In genomic region chr4:169342906-169343560, GRCh38 we compare ENCODE assay signal across 31 cellular contexts.
A peak's percentile ranks its signal among the peaks of the same experiment; 100 is the strongest.
DNase-seq lines count a peak whose midpoint lies in the region; ATAC-seq, FAIRE-seq and TF ChIP-seq lines count a peak whose summit lies in the region.
"Had no signal": no experiment of that assay in that cellular context is flagged by ENCODE, and none has a peak within 500 bp of the region (broad histone marks: within the 10 kb centered on the region; RNA-seq: fewer than 3 reads in every experiment).

No MANE protein-coding gene starts in this region.

- DNase-seq in EL, result peak; percentile 36
- DNase-seq in M059J (ENCODE audit: low read depth), result peak; percentile 84
- no peak for DNase-seq in endothelial cell of umbilical vein (ENCODE audit: low read depth, low spot score)
- peak; percentile 24 for DNase-seq in left kidney (ENCODE audit: low read depth, low spot score)
- DNase-seq in caudate nucleus (lab: John Stamatoyannopoulos, UW), result no peak
- no peak for DNase-seq in effector memory CD8-positive, alpha-beta T cell
- DNase-seq: activated CD4-positive, alpha-beta T cell treated with anti-CD3 and anti-CD28 coated beads, Interleukin-2, amount 10 ng/mL, durations not matched to agents 7 days and 5 days; activated CD8-positive, alpha-beta memory T cell treated with anti-CD3 and anti-CD28 coated beads, Interleukin-2, amount 10 ng/mL, durations not matched to agents 7 days and 5 days; activated naive CD4-positive, alpha-beta T cell treated with anti-CD3 and anti-CD28 coated beads for 36 hours; activated T-cell treated with anti-CD3 and anti-CD28 coated beads, Interleukin-2, amount 50 U/mL, for 72 hours; amygdala; CD4-positive, alpha-beta memory T cell; cerebellar nuclear complex; DMS 273 treated with DMSO at 0.1 percent for 48 hours; dorsolateral prefrontal cortex; foreskin melanocyte; H7; hippocampal formation; MG63; NCI-H1417; NCI-H2081 treated with DMSO at 0.1 percent for 48 hours; right lobe of liver; thyroid gland; WERI-Rb-1 had no signal

- no peaks in the 10 kb centered on the region for H3K27me3 ChIP-seq in endothelial cell of umbilical vein (ENCODE audit: control insufficient read depth in 2 of 2, insufficient read depth in 2 of 2, low read length in 2 of 2)
- H3K27me3 ChIP-seq: dorsolateral prefrontal cortex, MG63, right lobe of liver, thyroid gland had no signal

- no peaks in the 10 kb centered on the region for H3K79me2 ChIP-seq in endothelial cell of umbilical vein (ENCODE audit: control insufficient read depth, insufficient read depth, low read length)

- no peaks in the 10 kb centered on the region for H3K36me3 ChIP-seq in endothelial cell of umbilical vein (ENCODE audit: control insufficient read depth in 2 of 2, extremely low read depth in 1 of 2, insufficient read depth in 2 of 2, low read length in 2 of 2)
- H3K36me3 ChIP-seq: MG63, right lobe of liver, thyroid gland, WERI-Rb-1 had no signal

- no peaks in the 10 kb centered on the region for H3K9me3 ChIP-seq in endothelial cell of umbilical vein (replicated peaks; ENCODE audit: control insufficient read depth, insufficient read depth, low read length)
- H3K9me3 ChIP-seq: MG63, right lobe of liver, thyroid gland had no signal

- H3K27ac ChIP-seq in endothelial cell of umbilical vein (ENCODE audit: insufficient read depth, low read depth, low read length) (no peak overlapping the region), caudate nucleus (ENCODE audit: low read depth, low read length) (no peak overlapping the region)
- H3K27ac ChIP-seq: right lobe of liver, thyroid gland, WERI-Rb-1 had no signal

- no peaks in the 10 kb centered on the region for H3K9me3 Mint-ChIP-seq in effector memory CD8-positive, alpha-beta T cell
- H3K9me3 Mint-ChIP-seq: activated CD4-positive, alpha-beta T cell treated with anti-CD3 and anti-CD28 coated beads, Interleukin-2, amount 10 ng/mL, durations not matched to agents 7 days and 5 days; activated naive CD4-positive, alpha-beta T cell treated with anti-CD3 and anti-CD28 coated beads for 36 hours; activated T-cell treated with anti-CD3 and anti-CD28 coated beads, Interleukin-2, amount 50 U/mL, for 72 hours; stimulated activated naive CD8-positive, alpha-beta T cell treated with anti-CD3 and anti-CD28 coated beads, Interleukin-15, Interleukin-2, amounts not matched to agents 100 ng/mL and 50 ng/mL, for 24 hours; T-helper 2 cell treated with Interferon-gamma antibody and Interleukin-4, amounts not matched to agents 5 μg/mL and 100 μg/mL, for 36 hours had no signal

- CTCF ChIA-PET in endothelial cell of umbilical vein (lab: Charles Lee), result no interaction called here

- H3K36me3 Mint-ChIP-seq in effector memory CD8-positive, alpha-beta T cell (ENCODE audit: insufficient read depth), result no peaks in the 10 kb centered on the region
- H3K36me3 Mint-ChIP-seq: activated CD8-positive, alpha-beta memory T cell treated with anti-CD3 and anti-CD28 coated beads, Interleukin-2, amount 10 ng/mL, durations not matched to agents 7 days and 5 days; CD4-positive, alpha-beta memory T cell had no signal

- no peak overlapping the region for H3K4me2 ChIP-seq in endothelial cell of umbilical vein (ENCODE audit: insufficient read depth, low read length)

- no peak for TF ChIP-seq CTCF in endothelial cell of umbilical vein (IDR thresholded peaks at IDR 0.05; ENCODE audit: extremely low read depth in 1 of 2, insufficient read depth in 1 of 2, low read depth in 1 of 2, low read length in 2 of 2)

- H3K9ac ChIP-seq in endothelial cell of umbilical vein (replicated peaks; ENCODE audit: extremely low read depth, insufficient read depth, low read length), result no peak overlapping the region

- H3K9me1 ChIP-seq in endothelial cell of umbilical vein (replicated peaks; ENCODE audit: control insufficient read depth, extremely low read depth, insufficient read depth, low read length), result no peaks in the 10 kb centered on the region

- intact Hi-C loops in endothelial cell of umbilical vein (cut with micrococcal nuclease), result no loop called here

- TF ChIP-seq POLR2A in endothelial cell of umbilical vein (IDR thresholded peaks at IDR 0.05; ENCODE audit: low read depth, low read length), result no peak

- H3K4me3 ChIP-seq in endothelial cell of umbilical vein (replicated peaks in 1 of 3; ENCODE audit: insufficient read depth in 1 of 3, low read depth in 1 of 3, low read length in 3 of 3), result no peak overlapping the region
- H3K4me3 ChIP-seq: dorsolateral prefrontal cortex, lung, MG63, right lobe of liver, thyroid gland had no signal

- H3K4me1 ChIP-seq in endothelial cell of umbilical vein (ENCODE audit: control insufficient read depth, extremely low read depth, insufficient read depth, low read length), result no peaks in the 10 kb centered on the region
- H3K4me1 ChIP-seq: right lobe of liver, thyroid gland had no signal

- dilution Hi-C loops in endothelial cell of umbilical vein (cut with MboI; ENCODE audit: extremely low pct_ligation_motif_present, low sequenced_read_pairs), result no loop called here

- no peak overlapping the region for H3K27ac Mint-ChIP-seq in effector memory CD8-positive, alpha-beta T cell
- H3K27ac Mint-ChIP-seq: activated CD4-positive, alpha-beta T cell treated with anti-CD3 and anti-CD28 coated beads, Interleukin-2, amount 10 ng/mL, durations not matched to agents 7 days and 5 days; activated CD8-positive, alpha-beta memory T cell treated with anti-CD3 and anti-CD28 coated beads, Interleukin-2, amount 10 ng/mL, durations not matched to agents 7 days and 5 days; activated naive CD4-positive, alpha-beta T cell treated with anti-CD3 and anti-CD28 coated beads for 36 hours; activated T-cell treated with anti-CD3 and anti-CD28 coated beads, Interleukin-2, amount 50 U/mL, for 72 hours; CD4-positive, alpha-beta memory T cell; stimulated activated naive CD8-positive, alpha-beta T cell treated with anti-CD3 and anti-CD28 coated beads, Interleukin-15, Interleukin-2, amounts not matched to agents 100 ng/mL and 50 ng/mL, for 24 hours; T-helper 2 cell treated with Interferon-gamma antibody and Interleukin-4, amounts not matched to agents 5 μg/mL and 100 μg/mL, for 36 hours had no signal

- no peak for ATAC-seq in GM18511 (IDR thresholded peaks at IDR 0.05; ENCODE audit: unreplicated experiment)
- ATAC-seq in GM19324 (IDR thresholded peaks at IDR 0.05; ENCODE audit: low FRiP score, unreplicated experiment), result no peak
- ATAC-seq in effector memory CD8-positive, alpha-beta T cell (replicated peaks), result no peak
- ATAC-seq: activated CD8-positive, alpha-beta memory T cell treated with anti-CD3 and anti-CD28 coated beads, Interleukin-2, amount 10 ng/mL, durations not matched to agents 7 days and 5 days; activated T-cell treated with anti-CD3 and anti-CD28 coated beads, Interleukin-2, amount 50 U/mL, for 72 hours; Right ventricle myocardium inferior had no signal

- no peaks in the 10 kb centered on the region for H4K20me1 ChIP-seq in endothelial cell of umbilical vein (replicated peaks; ENCODE audit: control insufficient read depth, extremely low read depth, insufficient read depth, low read length)

- POLR2A ChIA-PET in endothelial cell of umbilical vein (lab: Charles Lee), result no interaction called here

- BruUV-seq in endothelial cell of umbilical vein (replicated peaks; lab: Mats Ljungman, UMichigan), result no TSS peak

- H3K4me1 Mint-ChIP-seq in effector memory CD8-positive, alpha-beta T cell (ENCODE audit: low read depth in 2 of 2), result no peaks in the 10 kb centered on the region
- H3K4me1 Mint-ChIP-seq: activated CD4-positive, alpha-beta T cell treated with anti-CD3 and anti-CD28 coated beads, Interleukin-2, amount 10 ng/mL, durations not matched to agents 7 days and 5 days; activated CD8-positive, alpha-beta memory T cell treated with anti-CD3 and anti-CD28 coated beads, Interleukin-2, amount 10 ng/mL, durations not matched to agents 7 days and 5 days; CD4-positive, alpha-beta memory T cell had no signal

- H3K4me3 Mint-ChIP-seq in effector memory CD8-positive, alpha-beta T cell, result no peak overlapping the region
- H3K4me3 Mint-ChIP-seq: activated CD4-positive, alpha-beta T cell treated with anti-CD3 and anti-CD28 coated beads, Interleukin-2, amount 10 ng/mL, durations not matched to agents 7 days and 5 days; activated CD8-positive, alpha-beta memory T cell treated with anti-CD3 and anti-CD28 coated beads, Interleukin-2, amount 10 ng/mL, durations not matched to agents 7 days and 5 days; activated naive CD4-positive, alpha-beta T cell treated with anti-CD3 and anti-CD28 coated beads for 36 hours; activated T-cell treated with anti-CD3 and anti-CD28 coated beads, Interleukin-2, amount 50 U/mL, for 72 hours; CD4-positive, alpha-beta memory T cell; neural crest cell; stimulated activated naive CD8-positive, alpha-beta T cell treated with anti-CD3 and anti-CD28 coated beads, Interleukin-15, Interleukin-2, amounts not matched to agents 100 ng/mL and 50 ng/mL, for 24 hours; T-helper 2 cell treated with Interferon-gamma antibody and Interleukin-4, amounts not matched to agents 5 μg/mL and 100 μg/mL, for 36 hours had no signal

- H3K27me3 Mint-ChIP-seq in effector memory CD8-positive, alpha-beta T cell, result peaks cover 0 to 15% of the 10 kb centered on the region in 2 donors
- H3K27me3 Mint-ChIP-seq: activated CD4-positive, alpha-beta T cell treated with anti-CD3 and anti-CD28 coated beads, Interleukin-2, amount 10 ng/mL, durations not matched to agents 7 days and 5 days; activated CD8-positive, alpha-beta memory T cell treated with anti-CD3 and anti-CD28 coated beads, Interleukin-2, amount 10 ng/mL, durations not matched to agents 7 days and 5 days; stimulated activated naive CD8-positive, alpha-beta T cell treated with anti-CD3 and anti-CD28 coated beads, Interleukin-15, Interleukin-2, amounts not matched to agents 100 ng/mL and 50 ng/mL, for 24 hours had no signal

- FAIRE-seq in endothelial cell of umbilical vein (lab: Jason Lieb, UNC), result no peak

- H2AFZ ChIP-seq in endothelial cell of umbilical vein (ENCODE audit: low read depth, low read length), result no peak overlapping the region

TF ChIP-seq in endothelial cell of umbilical vein, 7 proteins besides CTCF, POLR2A, EP300 and RAD21:
- TF ChIP-seq EZH2 (IDR thresholded peaks at IDR 0.05; ENCODE audit: borderline replicate concordance, low read depth, low read length, severe bottlenecking) (no peak), FOS (IDR thresholded peaks at IDR 0.05; ENCODE audit: borderline replicate concordance, insufficient read depth, low read length) (peak; percentile 13), POLR2AphosphoS5 (IDR thresholded peaks at IDR 0.05; ENCODE audit: insufficient read depth, low read depth, low read length) (no peak)
TF ChIP-seq in endothelial cell of umbilical vein: peak in this region for 1.

Comparison
In these comparisons a context has a peak if more than half of its experiments do, and no peak if none do; other contexts are left out.
1. DNase-seq: peak in EL (single experiment), M059J (single experiment) and left kidney (single experiment); none in endothelial cell of umbilical vein (single experiment), caudate nucleus (0 of 61) and effector memory CD8-positive, alpha-beta T cell (0 of 3).